In genomic region chr5:146069780-146070099, GRCh38 we compare ENCODE assay signal across 13 cellular contexts. TPM values are rescaled to one million over a fixed set of nuclear protein-coding genes. Genes with fewer than 3 reads are reported as not detected.
A peak's percentile ranks its signal among the peaks of the same experiment; 100 is the strongest.
DNase-seq lines count a peak whose midpoint lies in the region; ATAC-seq and TF ChIP-seq lines count a peak whose summit lies in the region.
"Had no signal": no experiment of that assay in that cellular context is flagged by ENCODE, and none has a peak within 500 bp of the region (broad histone marks: within the 10 kb centered on the region; RNA-seq: fewer than 3 reads in every experiment).

No MANE protein-coding gene starts in this region.

- ATAC-seq in heart left ventricle (no peak), left cardiac atrium (no peak), GM21526 (IDR thresholded peaks at IDR 0.05; ENCODE audit: low FRiP score, unreplicated experiment) (peak; percentile 78), HG03045 (IDR thresholded peaks at IDR 0.05; ENCODE audit: unreplicated experiment) (peak; percentile 31)
- ATAC-seq in stimulated activated naive B cell treated with anti-CD40 and anti-IgM and Interleukin-4, amounts not matched to agents 10 μg/mL and 1 μg/mL and 100 μg/mL, for 72 hours (replicated peaks), result no peak

- 93 to 100% (median 96%) methylated on average over 2 of the region's 2 CpGs for WGBS in heart left ventricle, 4 donors

- no peaks in the 10 kb centered on the region for H3K36me3 Mint-ChIP-seq in stimulated activated naive B cell treated with anti-CD40 and anti-IgM and Interleukin-4, amounts not matched to agents 10 μg/mL and 1 μg/mL and 100 μg/mL, for 72 hours
- H3K36me3 Mint-ChIP-seq: CD8-positive, alpha-beta memory T cell had no signal

- no peaks in the 10 kb centered on the region for H3K27me3 ChIP-seq in heart left ventricle

- peaks cover 6 to 19% of the 10 kb centered on the region in 2 donors for H3K27me3 Mint-ChIP-seq in stimulated activated naive B cell treated with anti-CD40 and anti-IgM and Interleukin-4, amounts not matched to agents 10 μg/mL and 1 μg/mL and 100 μg/mL, for 72 hours

- H3K27ac ChIP-seq in heart left ventricle, result peak overlapping the region in 10 of 12 donors; percentile 11 to 87 (median 72)

- H3K27ac Mint-ChIP-seq in stimulated activated naive B cell treated with anti-CD40 and anti-IgM and Interleukin-4, amounts not matched to agents 10 μg/mL and 1 μg/mL and 100 μg/mL, for 72 hours, result peak overlapping the region; percentile 3
- H3K27ac Mint-ChIP-seq: CD8-positive, alpha-beta memory T cell; HFFc6 had no signal

- no peaks in the 10 kb centered on the region for H3K36me3 ChIP-seq in heart left ventricle

- no peak overlapping the region for H3K4me3 ChIP-seq in heart left ventricle

- DNase-seq in heart left ventricle (no peak), left cardiac atrium (no peak), posterior vena cava (ENCODE audit: low spot score) (no peak), NCI-H774 (lab: John Stamatoyannopoulos, UW) (no peak), NCI-H446 (lab: John Stamatoyannopoulos, UW) (no peak)
- DNase-seq in stimulated activated naive B cell treated with anti-CD40 and anti-IgM and Interleukin-4, amounts not matched to agents 10 μg/mL and 1 μg/mL and 100 μg/mL, for 72 hours, result no peak
- DNase-seq: 8988T; CD8-positive, alpha-beta memory T cell; foreskin fibroblast; HFFc6; SK-N-SH had no signal

- no peak for TF ChIP-seq CTCF in heart left ventricle (IDR thresholded peaks at IDR 0.05)

- H3K4me1 ChIP-seq in heart left ventricle, result peaks cover 0 to 76% (median 25%) of the 10 kb centered on the region in 12 donors

- no peaks in the 10 kb centered on the region for H3K9me3 Mint-ChIP-seq in stimulated activated naive B cell treated with anti-CD40 and anti-IgM and Interleukin-4, amounts not matched to agents 10 μg/mL and 1 μg/mL and 100 μg/mL, for 72 hours
- H3K9me3 Mint-ChIP-seq: CD8-positive, alpha-beta memory T cell; HFFc6 had no signal

- no peak overlapping the region for H3K4me3 Mint-ChIP-seq in stimulated activated naive B cell treated with anti-CD40 and anti-IgM and Interleukin-4, amounts not matched to agents 10 μg/mL and 1 μg/mL and 100 μg/mL, for 72 hours
- H3K4me3 Mint-ChIP-seq: CD8-positive, alpha-beta memory T cell; HFFc6 had no signal

- no peaks in the 10 kb centered on the region for H3K4me1 Mint-ChIP-seq in stimulated activated naive B cell treated with anti-CD40 and anti-IgM and Interleukin-4, amounts not matched to agents 10 μg/mL and 1 μg/mL and 100 μg/mL, for 72 hours

- intact Hi-C loops in heart left ventricle (cut with DNase I) (no loop called here), left cardiac atrium (cut with DNase I) (no loop called here), posterior vena cava (cut with DNase I) (loop anchor here in 1 of 2 donors (10.0 kb wide), 1 partner anchor 235 kb away; the partner anchor contains the start of gene PRELID2)

- no peak for TF ChIP-seq POLR2A in heart left ventricle (IDR thresholded peaks at IDR 0.05)

- H3K9me3 ChIP-seq in heart left ventricle, result no peaks in the 10 kb centered on the region
- H3K9me3 ChIP-seq: SK-N-SH had no signal

RNA-seq across cellular contexts. Expression of gene PLAC8L1, which starts 35.6 kb away (rescaled TPM):
- total RNA-seq in heart left ventricle, result under 1 TPM in 1 of 9 donors, not detected in 8; 0.59 TPM
- not detected for polyA plus RNA-seq in heart left ventricle
- total RNA-seq in left cardiac atrium, result under 1 TPM in 1 of 2 donors, not detected in 1; 0.62 TPM
- under 1 TPM in 1 of 2 donors, not detected in 1; 0.43 TPM for total RNA-seq in posterior vena cava
- polyA plus RNA-seq: CD8-positive, alpha-beta memory T cell had no signal

Comparison
In these comparisons a context has a peak if more than half of its experiments do, and no peak if none do; other contexts are left out.
1. ATAC-seq: peak in GM21526 (single experiment) and HG03045 (single experiment); none in heart left ventricle (0 of 4), left cardiac atrium (0 of 2) and stimulated activated naive B cell treated with anti-CD40 and anti-IgM and Interleukin-4, amounts not matched to agents 10 μg/mL and 1 μg/mL and 100 μg/mL, for 72 hours (0 of 2).